In the genomic region with DNA sequence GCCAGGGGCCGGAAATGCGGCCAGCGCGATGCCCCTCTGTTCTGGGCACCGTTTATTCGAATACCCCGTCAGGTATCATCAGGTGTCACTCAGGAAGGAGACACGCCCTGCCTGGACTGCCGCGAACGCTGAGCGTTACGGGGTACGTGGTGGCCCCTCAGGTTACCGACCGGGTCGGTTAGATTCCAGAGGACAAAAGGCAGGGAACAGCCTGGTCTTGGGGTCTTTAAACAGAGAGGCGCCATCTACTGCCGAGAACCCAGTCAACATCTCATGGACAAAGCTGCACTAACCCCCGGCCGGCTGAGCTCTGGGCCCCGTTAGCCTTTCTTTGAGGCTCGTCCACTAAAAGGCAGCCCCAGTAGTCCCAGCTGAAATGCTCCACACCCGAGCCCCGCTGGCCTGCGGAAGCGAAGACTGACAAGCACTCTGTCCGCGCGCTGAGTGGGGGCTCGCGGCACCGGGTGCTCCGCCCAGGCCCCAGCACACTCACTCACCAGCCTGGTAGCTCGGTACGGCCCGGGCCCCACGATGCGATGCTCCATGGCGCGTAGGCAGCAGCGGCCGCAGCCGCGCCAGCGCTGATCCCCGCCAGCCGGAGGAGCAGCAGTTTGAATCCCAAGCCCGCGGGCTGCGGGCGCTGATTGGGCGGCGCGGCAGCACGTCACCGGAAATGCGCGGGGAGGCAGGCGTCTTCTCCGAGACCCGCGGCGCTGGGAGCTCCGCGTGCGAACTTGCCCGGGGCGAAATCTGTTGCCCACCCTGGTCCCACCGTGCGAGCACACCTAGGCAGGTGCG, we compare ENCODE assay signal across 8 cellular contexts. TPM values are rescaled to one million over a fixed set of nuclear protein-coding genes. Genes with fewer than 3 reads are reported as not detected.
DNase-seq lines count a peak whose midpoint lies in the region; ATAC-seq, FAIRE-seq and TF ChIP-seq lines count a peak whose summit lies in the region.

A gene with protein sequence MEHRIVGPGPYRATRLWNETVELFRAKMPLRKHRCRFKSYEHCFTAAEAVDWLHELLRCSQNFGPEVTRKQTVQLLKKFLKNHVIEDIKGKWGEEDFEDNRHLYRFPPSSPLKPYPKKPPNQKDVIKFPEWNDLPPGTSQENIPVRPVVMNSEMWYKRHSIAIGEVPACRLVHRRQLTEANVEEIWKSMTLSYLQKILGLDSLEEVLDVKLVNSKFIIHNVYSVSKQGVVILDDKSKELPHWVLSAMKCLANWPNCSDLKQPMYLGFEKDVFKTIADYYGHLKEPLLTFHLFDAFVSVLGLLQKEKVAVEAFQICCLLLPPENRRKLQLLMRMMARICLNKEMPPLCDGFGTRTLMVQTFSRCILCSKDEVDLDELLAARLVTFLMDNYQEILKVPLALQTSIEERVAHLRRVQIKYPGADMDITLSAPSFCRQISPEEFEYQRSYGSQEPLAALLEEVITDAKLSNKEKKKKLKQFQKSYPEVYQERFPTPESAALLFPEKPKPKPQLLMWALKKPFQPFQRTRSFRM (minus strand): TSS at position 618 of the 798 bp plus-strand sequence. CDS start 73 bp downstream, at position 545.

- H3K36me3 Mint-ChIP-seq in activated naive CD8-positive, alpha-beta T cell treated with anti-CD3 and anti-CD28 coated beads, Interleukin-2, amount 50 U/mL, for 24 hours (ENCODE audit: low read depth) = no peaks in the 10 kb centered on the region

- DNase-seq in GM12892 (ENCODE audit: insufficient read length) (peak; percentile 70), NCI-H1417 (lab: John Stamatoyannopoulos, UW) (peak; percentile 88 to 95 (median 90)), SW480 (ENCODE audit: low spot score) (peak; percentile 92), heart left ventricle (peak; percentile 83 to 93 (median 86)), posterior cingulate gyrus (peak; percentile 80 to 98 (median 89)), upper lobe of left lung (peak; percentile 87 to 99)
- peak; percentile 90 for DNase-seq in activated naive CD8-positive, alpha-beta T cell treated with anti-CD3 and anti-CD28 coated beads, Interleukin-2, amount 50 U/mL, for 24 hours

- H3K9me3 ChIP-seq in heart left ventricle = no peaks in the 10 kb centered on the region
- no peaks in the 10 kb centered on the region for H3K9me3 ChIP-seq in upper lobe of left lung

- H3K27ac ChIP-seq in heart left ventricle (peak within 1 kb of the TSS in 8 of 12 donors; percentile 1 to 79 (median 45)), upper lobe of left lung (peak within 1 kb of the TSS; percentile 14 to 83 (median 69))

- H3K27me3 Mint-ChIP-seq in activated naive CD8-positive, alpha-beta T cell treated with anti-CD3 and anti-CD28 coated beads, Interleukin-2, amount 50 U/mL, for 24 hours = peaks cover 8% of the 10 kb centered on the region

- TF ChIP-seq POLR2A in GM12892 (IDR thresholded peaks at IDR 0.05; ENCODE audit: low read depth, low read length) (peak; percentile 80; the same call in 1 of the 2 replicates), heart left ventricle (IDR thresholded peaks at IDR 0.05) (no peak), upper lobe of left lung (IDR thresholded peaks at IDR 0.05) (peak in 2 of 4 donors; percentile 20 to 42)

- peak; percentile 89 for FAIRE-seq in GM12892 (lab: Jason Lieb, UNC)

- peak; percentile 96 for ATAC-seq in HG02798 (IDR thresholded peaks at IDR 0.05; ENCODE audit: poor library complexity, unreplicated experiment)
- peak; percentile 98 for ATAC-seq in activated naive CD8-positive, alpha-beta T cell treated with anti-CD3 and anti-CD28 coated beads, Interleukin-2, amount 50 U/mL, for 24 hours
- ATAC-seq in heart left ventricle = peak; percentile 92 to 99 (median 97)
- peak; percentile 91 to 99 for ATAC-seq in upper lobe of left lung (ENCODE audit: low FRiP score in 2 of 2)

- intact Hi-C loops in heart left ventricle (cut with DNase I) (no loop called here), posterior cingulate gyrus (cut with DNase I) (loop anchor here (10.0 kb wide), 1 partner anchor 145 kb away; the partner anchor contains the start of gene ELOVL7)

- no peaks in the 10 kb centered on the region for H3K27me3 ChIP-seq in heart left ventricle
- H3K27me3 ChIP-seq in upper lobe of left lung = no peaks in the 10 kb centered on the region

- no peaks in the 10 kb centered on the region for H3K9me3 Mint-ChIP-seq in activated naive CD8-positive, alpha-beta T cell treated with anti-CD3 and anti-CD28 coated beads, Interleukin-2, amount 50 U/mL, for 24 hours

- peak within 1 kb of the TSS; percentile 86 for H3K4me3 Mint-ChIP-seq in activated naive CD8-positive, alpha-beta T cell treated with anti-CD3 and anti-CD28 coated beads, Interleukin-2, amount 50 U/mL, for 24 hours

- H3K4me3 ChIP-seq in heart left ventricle = peak within 1 kb of the TSS; percentile 49 to 90 (median 75)
- H3K4me3 ChIP-seq in upper lobe of left lung = peak within 1 kb of the TSS; percentile 48 to 75 (median 72)

- H3K4me1 ChIP-seq in heart left ventricle (peaks cover 0 to 21% (median 6%) of the 10 kb centered on the region in 12 donors), upper lobe of left lung (peaks cover 9 to 27% (median 14%) of the 10 kb centered on the region in 4 donors)

- peaks cover 20% of the 10 kb centered on the region for H3K4me1 Mint-ChIP-seq in activated naive CD8-positive, alpha-beta T cell treated with anti-CD3 and anti-CD28 coated beads, Interleukin-2, amount 50 U/mL, for 24 hours

- peak within 1 kb of the TSS; percentile 85 for H3K27ac Mint-ChIP-seq in activated naive CD8-positive, alpha-beta T cell treated with anti-CD3 and anti-CD28 coated beads, Interleukin-2, amount 50 U/mL, for 24 hours

- WGBS in heart left ventricle, 4 donors = 0 to 1% (median 0%) methylated on average over 27 to 72 of the region's 72 CpGs
- 0 to 1% methylated on average over 18 to 40 of the region's 72 CpGs for WGBS in upper lobe of left lung, 2 donors

- H3K36me3 ChIP-seq in heart left ventricle = no peaks in the 10 kb centered on the region
- no peaks in the 10 kb centered on the region for H3K36me3 ChIP-seq in upper lobe of left lung

- TF ChIP-seq CTCF in heart left ventricle (IDR thresholded peaks at IDR 0.05) (peak in 4 of 12 donors; percentile 5 to 23 (median 8)), upper lobe of left lung (IDR thresholded peaks at IDR 0.05) (peak in 2 of 6 experiments; percentile 6 to 7)

- TF ChIP-seq EP300 in upper lobe of left lung (IDR thresholded peaks at IDR 0.05) = no peak

RNA-seq across cellular contexts. Expression of the gene that starts here (rescaled TPM):
- polyA plus RNA-seq in GM12892 (2012; ENCODE audit: missing spikeins) = 18.9 TPM
- total RNA-seq in heart left ventricle (1 to 10 TPM in 1 of 9 donors, under 1 TPM in 4, not detected in 4; 0.22 to 3.1 (median 0.36) TPM), upper lobe of left lung (1 to 10 TPM in 1 of 6 donors, under 1 TPM in 4, not detected in 1; 0.49 to 3.1 (median 0.72) TPM)
- under 1 TPM in 1 of 2 donors, not detected in 1; 0.10 TPM for polyA plus RNA-seq in heart left ventricle

Comparison
In these comparisons a context has a peak if more than half of its experiments do, and no peak if none do; other contexts are left out.
1. Peak in every context shown above with its lines: DNase-seq, ATAC-seq, H3K4me3 ChIP-seq and H3K27ac ChIP-seq.